15 cellular contexts compared by ENCODE assay signal in genomic region chr2:240293126-240293864, GRCh38.
"Had no signal": no experiment of that assay in that cellular context is flagged by ENCODE, and none has a peak within 500 bp of the region (broad histone marks: within the 10 kb centered on the region; RNA-seq: fewer than 3 reads in every experiment).

No MANE protein-coding gene starts in this region.

- H3K9me3 Mint-ChIP-seq: activated naive CD4-positive, alpha-beta T cell treated with anti-CD3 and anti-CD28 coated beads, Interleukin-2, amount 50 U/mL, for 72 hours; activated T-helper 17 cell treated with anti-CD3 and anti-CD28 coated beads, Interleukin-2, amount 50 U/mL, for 72 hours; immature natural killer cell; naive thymus-derived CD8-positive, alpha-beta T cell had no signal

- H3K4me1 ChIP-seq: body of pancreas, thyroid gland, uterus had no signal

- H3K27me3 Mint-ChIP-seq: activated CD4-positive, alpha-beta T cell treated with anti-CD3 and anti-CD28 coated beads for 36 hours had no signal

- H3K27ac Mint-ChIP-seq: activated CD4-positive, alpha-beta T cell treated with anti-CD3 and anti-CD28 coated beads for 36 hours; activated naive CD4-positive, alpha-beta T cell treated with anti-CD3 and anti-CD28 coated beads, Interleukin-2, amount 50 U/mL, for 72 hours; activated T-helper 17 cell treated with anti-CD3 and anti-CD28 coated beads, Interleukin-2, amount 50 U/mL, for 72 hours; immature natural killer cell; naive thymus-derived CD8-positive, alpha-beta T cell had no signal

- H3K36me3 Mint-ChIP-seq: activated naive CD4-positive, alpha-beta T cell treated with anti-CD3 and anti-CD28 coated beads, Interleukin-2, amount 50 U/mL, for 72 hours; immature natural killer cell; naive thymus-derived CD8-positive, alpha-beta T cell had no signal

- H3K27me3 ChIP-seq: body of pancreas, thyroid gland, uterus had no signal

- H3K9me3 ChIP-seq: body of pancreas, thyroid gland, uterus had no signal

- H3K4me3 Mint-ChIP-seq: activated CD4-positive, alpha-beta T cell treated with anti-CD3 and anti-CD28 coated beads for 36 hours; activated T-helper 17 cell treated with anti-CD3 and anti-CD28 coated beads, Interleukin-2, amount 50 U/mL, for 72 hours; immature natural killer cell; naive thymus-derived CD8-positive, alpha-beta T cell had no signal

- H3K4me1 Mint-ChIP-seq: activated CD4-positive, alpha-beta T cell treated with anti-CD3 and anti-CD28 coated beads for 36 hours; activated T-helper 17 cell treated with anti-CD3 and anti-CD28 coated beads, Interleukin-2, amount 50 U/mL, for 72 hours; immature natural killer cell; naive thymus-derived CD8-positive, alpha-beta T cell had no signal

- ATAC-seq: activated CD4-positive, alpha-beta T cell treated with anti-CD3 and anti-CD28 coated beads for 36 hours; activated naive CD4-positive, alpha-beta T cell treated with anti-CD3 and anti-CD28 coated beads, Interleukin-2, amount 50 U/mL, for 72 hours; activated T-helper 17 cell treated with anti-CD3 and anti-CD28 coated beads, Interleukin-2, amount 50 U/mL, for 72 hours; body of pancreas; naive thymus-derived CD8-positive, alpha-beta T cell had no signal

- DNase-seq: activated CD4-positive, alpha-beta T cell treated with anti-CD3 and anti-CD28 coated beads for 36 hours; activated T-cell treated with anti-CD3 and anti-CD28 coated beads for 4 hours; amniotic stem cell; body of pancreas; cerebellar nuclear complex; dermis blood vessel endothelial cell; immature natural killer cell; mammary epithelial cell; naive thymus-derived CD8-positive, alpha-beta T cell; nucleus accumbens; T1000; thyroid gland; uterus had no signal

- H3K4me3 ChIP-seq: body of pancreas, thyroid gland, uterus had no signal

- H3K36me3 ChIP-seq: thyroid gland, uterus had no signal

- H3K27ac ChIP-seq: body of pancreas, thyroid gland, uterus had no signal
